Comparison of ENCODE assay signal across 12 cellular contexts in genomic region chrX:47815901-47816845, GRCh38. TPM values are rescaled to one million over a fixed set of nuclear protein-coding genes. Genes with fewer than 3 reads are reported as not detected.
DNase-seq lines count a peak whose midpoint lies in the region; ATAC-seq and TF ChIP-seq lines count a peak whose summit lies in the region.
"Had no signal": no experiment of that assay in that cellular context is flagged by ENCODE, and none has a peak within 500 bp of the region (broad histone marks: within the 10 kb centered on the region; RNA-seq: fewer than 3 reads in every experiment).

No MANE protein-coding gene starts in this region.

- 31% methylated on average over 3 of the region's 4 CpGs; no CpG with 5 or more reads in 1 of the 2 experiments for WGBS in endodermal cell (ENCODE audit: insufficient coverage in 1 of 2, insufficient read length in 1 of 2), 2 experiments

- H3K79me2 ChIP-seq in Loucy (ENCODE audit: insufficient read depth, low read length): no peaks in the 10 kb centered on the region

- H3K4me1 ChIP-seq in Loucy (ENCODE audit: insufficient read depth, low read length, poor library complexity, severe bottlenecking) (peaks cover 17% of the 10 kb centered on the region), endodermal cell (ENCODE audit: control insufficient read depth, insufficient read depth, low read length) (peaks cover 4% of the 10 kb centered on the region), lower lobe of right lung (no peaks in the 10 kb centered on the region)

- no peaks in the 10 kb centered on the region for H3K36me3 ChIP-seq in Loucy (ENCODE audit: insufficient read depth, low read length)
- no peaks in the 10 kb centered on the region for H3K36me3 ChIP-seq in endodermal cell (ENCODE audit: control insufficient read depth, insufficient read depth, low read length)
- no peaks in the 10 kb centered on the region for H3K36me3 ChIP-seq in lower lobe of right lung

- peak overlapping the region; percentile 83 for H3K27ac Mint-ChIP-seq in endodermal cell
- H3K27ac Mint-ChIP-seq: natural killer cell had no signal

- peaks cover 72% of the 10 kb centered on the region for H3K9me3 Mint-ChIP-seq in endodermal cell
- H3K9me3 Mint-ChIP-seq: natural killer cell had no signal

- no peaks in the 10 kb centered on the region for H3F3A ChIP-seq in Loucy (ENCODE audit: low read depth)

- H3K36me3 Mint-ChIP-seq in endodermal cell (ENCODE audit: low read depth): peaks cover 6% of the 10 kb centered on the region
- H3K36me3 Mint-ChIP-seq: natural killer cell had no signal

- H3K27me3 Mint-ChIP-seq in endodermal cell (ENCODE audit: insufficient read depth): no peaks in the 10 kb centered on the region

- no peaks in the 10 kb centered on the region for H4K20me1 ChIP-seq in Loucy (ENCODE audit: insufficient read depth, low read length, poor library complexity, severe bottlenecking)

- ATAC-seq in lower lobe of right lung: peak; percentile 40 to 59
- ATAC-seq in omental fat pad (ENCODE audit: low FRiP score): no peak
- ATAC-seq: esophagus mucosa, natural killer cell had no signal

- H3K9me2 ChIP-seq in Loucy (replicated peaks; ENCODE audit: low read depth, low read length): no peaks in the 10 kb centered on the region

- H3K27me3 ChIP-seq in Loucy (ENCODE audit: insufficient read depth, low read length, poor library complexity, severe bottlenecking) (no peaks in the 10 kb centered on the region), endodermal cell (ENCODE audit: control insufficient read depth, insufficient read depth, low read length, poor library complexity, severe bottlenecking) (no peaks in the 10 kb centered on the region), lower lobe of right lung (ENCODE audit: low read depth) (no peaks in the 10 kb centered on the region)

- TF ChIP-seq CTCF in Loucy (conservative IDR thresholded peaks at IDR 0.05; ENCODE audit: low read length): no peak
- no peak for TF ChIP-seq CTCF in endodermal cell (conservative IDR thresholded peaks at IDR 0.05)
- no peak for TF ChIP-seq CTCF in lower lobe of right lung (IDR thresholded peaks at IDR 0.05)
- TF ChIP-seq CTCF in omental fat pad (IDR thresholded peaks at IDR 0.05): no peak

- H3K27ac ChIP-seq in endodermal cell (ENCODE audit: low read depth, low read length) (no peak overlapping the region), lower lobe of right lung (no peak overlapping the region)

- DNase-seq in GM03348 (ENCODE audit: low spot score) (peak; percentile 22), endodermal cell (peak; percentile 77), lower lobe of right lung (no peak), SW 1271 (lab: John Stamatoyannopoulos, UW) (no peak), NCI-H345 treated with DMSO at 0.1 percent for 48 hours (lab: John Stamatoyannopoulos, UW; ENCODE audit: unreplicated experiment) (no peak), omental fat pad (ENCODE audit: low spot score) (no peak), D341Med (ENCODE audit: low spot score) (no peak)
- DNase-seq: C1 segment of cervical spinal cord, kidney, natural killer cell had no signal

- H3K9me3 ChIP-seq in Loucy (ENCODE audit: insufficient read depth, low read depth, low read length) (no peaks in the 10 kb centered on the region), endodermal cell (ENCODE audit: control insufficient read depth, low read length) (peaks cover 28% of the 10 kb centered on the region), lower lobe of right lung (no peaks in the 10 kb centered on the region)

- peaks cover 6% of the 10 kb centered on the region for H3K4me1 Mint-ChIP-seq in endodermal cell
- H3K4me1 Mint-ChIP-seq: natural killer cell had no signal

- H3K4me2 ChIP-seq in Loucy (ENCODE audit: low read depth, low read length, poor library complexity, severe bottlenecking): peak overlapping the region; percentile 49

- H3K4me3 ChIP-seq in Loucy (ENCODE audit: low read length, poor library complexity, severe bottlenecking) (peak overlapping the region; percentile 16), endodermal cell (ENCODE audit: low read length) (no peak overlapping the region), lower lobe of right lung (no peak overlapping the region)

- H2AFZ ChIP-seq in Loucy (ENCODE audit: low read length): no peak overlapping the region

- intact Hi-C loops in lower lobe of right lung (cut with DNase I): no loop called here

- H3K9ac ChIP-seq in Loucy (ENCODE audit: low read depth, low read length, poor library complexity, severe bottlenecking) (peak overlapping the region; percentile 70), endodermal cell (ENCODE audit: extremely low read depth, low read length, poor library complexity, severe bottlenecking) (no peak overlapping the region)

- no peak overlapping the region for H3K4me3 Mint-ChIP-seq in endodermal cell
- H3K4me3 Mint-ChIP-seq: natural killer cell had no signal

RNA-seq across cellular contexts. Expression of gene ZNF81, which starts 20.5 kb away (rescaled TPM):
- total RNA-seq in endodermal cell (10 to 100 TPM in 1 of 2 donors, 1 to 10 TPM in 1; 9.8 to 12.6 TPM), lower lobe of right lung (10.3 TPM), omental fat pad (10 to 100 TPM in 1 of 4 donors, 1 to 10 TPM in 3; 4.9 to 10.6 (median 7.1) TPM)
- 4.8 TPM for polyA plus RNA-seq in endodermal cell (2013, experiment 1 of 2)
- polyA plus RNA-seq in endodermal cell (2013, experiment 2 of 2): 4.5 TPM

Comparison
In these comparisons a context has a peak if more than half of its experiments do, and no peak if none do; other contexts are left out.
1. DNase-seq: peak in GM03348 (single experiment) and endodermal cell (single experiment); none in lower lobe of right lung (single experiment), SW 1271 (0 of 2), NCI-H345 treated with DMSO at 0.1 percent for 48 hours (single experiment), omental fat pad (single experiment) and D341Med (single experiment).